In genomic region chr7:155741805-155742204, GRCh38 we compare ENCODE assay signal across 10 cellular contexts.
A peak's percentile ranks its signal among the peaks of the same experiment; 100 is the strongest.
DNase-seq lines count a peak whose midpoint lies in the region; ATAC-seq and TF ChIP-seq lines count a peak whose summit lies in the region.
"Had no signal": no experiment of that assay in that cellular context is flagged by ENCODE, and none has a peak within 500 bp of the region (broad histone marks: within the 10 kb centered on the region; RNA-seq: fewer than 3 reads in every experiment).

No MANE protein-coding gene starts in this region.

- CTCF ChIA-PET in mammary epithelial cell (lab: Charles Lee; ENCODE audit: low non-redundant PET), result no interaction called here

- H3K4me3 Mint-ChIP-seq in activated T-helper 2 cell treated with anti-CD3 and anti-CD28 coated beads, Interferon-gamma antibody, Interleukin-2, Interleukin-4, amounts not matched to agents 10 μg/mL and 5 μg/mL and 100 μg/mL, durations not matched to agents 14 hours and 24 hours and 36 hours (ENCODE audit: low read depth), result no peak overlapping the region
- H3K4me3 Mint-ChIP-seq in stimulated activated naive B cell treated with anti-CD40 and anti-IgM and Interleukin-4, amounts not matched to agents 10 μg/mL and 1 μg/mL and 100 μg/mL, for 72 hours, result no peak overlapping the region

- DNase-seq in Right ventricle myocardium superior (peak; percentile 52), heart right ventricle (no peak), vagina (ENCODE audit: extremely low spot score in 2 of 2) (no peak), mammary epithelial cell (no peak)
- DNase-seq in activated T-helper 2 cell treated with anti-CD3 and anti-CD28 coated beads, Interferon-gamma antibody, Interleukin-2, Interleukin-4, amounts not matched to agents 10 μg/mL and 5 μg/mL and 100 μg/mL, durations not matched to agents 14 hours and 24 hours and 36 hours (ENCODE audit: low spot score), result no peak
- DNase-seq in stimulated activated naive B cell treated with anti-CD40 and anti-IgM and Interleukin-4, amounts not matched to agents 10 μg/mL and 1 μg/mL and 100 μg/mL, for 72 hours, result no peak

- H4K20me1 ChIP-seq in mammary epithelial cell (ENCODE audit: insufficient read depth, low read length), result no peaks in the 10 kb centered on the region

- no peaks in the 10 kb centered on the region for H3K9me3 Mint-ChIP-seq in activated T-helper 2 cell treated with anti-CD3 and anti-CD28 coated beads, Interferon-gamma antibody, Interleukin-2, Interleukin-4, amounts not matched to agents 10 μg/mL and 5 μg/mL and 100 μg/mL, durations not matched to agents 14 hours and 24 hours and 36 hours
- H3K9me3 Mint-ChIP-seq in stimulated activated naive B cell treated with anti-CD40 and anti-IgM and Interleukin-4, amounts not matched to agents 10 μg/mL and 1 μg/mL and 100 μg/mL, for 72 hours, result no peaks in the 10 kb centered on the region

- in situ Hi-C loops in mammary epithelial cell (cut with MboI; ENCODE audit: low sequenced_read_pairs in 2 of 2), result no loop called here

- H3K4me3 ChIP-seq in heart right ventricle (no peak overlapping the region), HUES6 (ENCODE audit: low read depth, low read length) (no peak overlapping the region), vagina (no peak overlapping the region), mammary epithelial cell (replicated peaks in 1 of 3; ENCODE audit: insufficient read depth in 1 of 3, low read depth in 2 of 3, low read length in 3 of 3) (no peak overlapping the region)

- H3K9ac ChIP-seq in HUES6 (ENCODE audit: low read length) (no peak overlapping the region), mammary epithelial cell (ENCODE audit: insufficient read depth, low read length) (no peak overlapping the region)

- WGBS in heart right ventricle, 2 donors, result 84 to 89% methylated on average over 16 of the region's 16 CpGs
- 94% methylated on average over 16 of the region's 16 CpGs for WGBS in mammary epithelial cell (ENCODE audit: low coverage, missing lambda C conversion rate)

- H3K36me3 ChIP-seq in heart right ventricle, result peaks cover 0 to 97% (median 46%) of the 10 kb centered on the region in 9 donors
- H3K36me3 ChIP-seq in HUES6 (ENCODE audit: control insufficient read depth, insufficient read depth, low read length), result peaks cover 89% of the 10 kb centered on the region
- peaks cover 0 to 77% of the 10 kb centered on the region in 2 donors for H3K36me3 ChIP-seq in vagina
- H3K36me3 ChIP-seq in mammary epithelial cell (ENCODE audit: insufficient read depth, low read length), result peaks cover 47% of the 10 kb centered on the region

- H3K4me1 ChIP-seq in heart right ventricle (peaks cover 0 to 10% (median 0%) of the 10 kb centered on the region in 9 donors), HUES6 (ENCODE audit: control insufficient read depth, insufficient read depth, low read length) (peaks cover 9% of the 10 kb centered on the region; the same call in 1 of the 2 replicates), vagina (no peaks in the 10 kb centered on the region), mammary epithelial cell (ENCODE audit: insufficient read depth, low read length) (no peaks in the 10 kb centered on the region)

- no TSS peak for BruUV-seq in mammary epithelial cell (replicated peaks; lab: Mats Ljungman, UMichigan)

- H2AFZ ChIP-seq in mammary epithelial cell (ENCODE audit: low read depth, low read length), result no peak overlapping the region

- no peak overlapping the region for H3K27ac ChIP-seq in heart right ventricle
- 0 out of 2 replicates have a peak overlapping the region, but pooled peaks have one; percentile 9 for H3K27ac ChIP-seq in HUES6 (ENCODE audit: low read depth, low read length)
- no peak overlapping the region for H3K27ac ChIP-seq in vagina
- H3K27ac ChIP-seq in mammary epithelial cell (ENCODE audit: insufficient read depth, low read depth, low read length), result no peak overlapping the region
- H3K27ac ChIP-seq: neutrophil, VCaP had no signal

- ATAC-seq in Right ventricle myocardium superior (ENCODE audit: poor library complexity), result no peak
- ATAC-seq in heart right ventricle, result no peak
- peak in 1 of 2 donors; percentile 63 for ATAC-seq in stimulated activated naive B cell treated with anti-CD40 and anti-IgM and Interleukin-4, amounts not matched to agents 10 μg/mL and 1 μg/mL and 100 μg/mL, for 72 hours (replicated peaks)
- no peak for ATAC-seq in HG02840 (IDR thresholded peaks at IDR 0.05; ENCODE audit: low FRiP score, unreplicated experiment)

- no peak overlapping the region for H3K4me2 ChIP-seq in mammary epithelial cell (ENCODE audit: insufficient read depth, low read depth, low read length)

- no peak for TF ChIP-seq POLR2A in vagina (IDR thresholded peaks at IDR 0.05)

- peaks cover 91% of the 10 kb centered on the region for H3K36me3 Mint-ChIP-seq in activated T-helper 2 cell treated with anti-CD3 and anti-CD28 coated beads, Interferon-gamma antibody, Interleukin-2, Interleukin-4, amounts not matched to agents 10 μg/mL and 5 μg/mL and 100 μg/mL, durations not matched to agents 14 hours and 24 hours and 36 hours (ENCODE audit: low read depth)
- peaks cover 34 to 65% of the 10 kb centered on the region in 2 donors for H3K36me3 Mint-ChIP-seq in stimulated activated naive B cell treated with anti-CD40 and anti-IgM and Interleukin-4, amounts not matched to agents 10 μg/mL and 1 μg/mL and 100 μg/mL, for 72 hours

- no peaks in the 10 kb centered on the region for H3K27me3 ChIP-seq in heart right ventricle
- no peaks in the 10 kb centered on the region for H3K27me3 ChIP-seq in HUES6 (ENCODE audit: control insufficient read depth, insufficient read depth, low read length)
- H3K27me3 ChIP-seq in vagina, result no peaks in the 10 kb centered on the region
- H3K27me3 ChIP-seq in mammary epithelial cell (ENCODE audit: insufficient read depth, low read length), result no peaks in the 10 kb centered on the region
- H3K27me3 ChIP-seq: neutrophil had no signal

- no peak for TF ChIP-seq CTCF in heart right ventricle (IDR thresholded peaks at IDR 0.05)
- no peak for TF ChIP-seq CTCF in vagina (IDR thresholded peaks at IDR 0.05)
- TF ChIP-seq CTCF in mammary epithelial cell (conservative IDR thresholded peaks at IDR 0.05 in 1 of 2, IDR thresholded peaks at IDR 0.05 in 1 of 2; ENCODE audit: extremely low read depth in 1 of 2, insufficient read depth in 1 of 2, low read depth in 1 of 2, low read length in 2 of 2), result no peak

- H3K4me1 Mint-ChIP-seq in activated T-helper 2 cell treated with anti-CD3 and anti-CD28 coated beads, Interferon-gamma antibody, Interleukin-2, Interleukin-4, amounts not matched to agents 10 μg/mL and 5 μg/mL and 100 μg/mL, durations not matched to agents 14 hours and 24 hours and 36 hours (ENCODE audit: low read depth), result peaks cover 75% of the 10 kb centered on the region
- H3K4me1 Mint-ChIP-seq in stimulated activated naive B cell treated with anti-CD40 and anti-IgM and Interleukin-4, amounts not matched to agents 10 μg/mL and 1 μg/mL and 100 μg/mL, for 72 hours, result peaks cover 6 to 15% of the 10 kb centered on the region in 2 donors

- intact Hi-C loops in Right ventricle myocardium superior (cut with DNase I) (no loop called here), heart right ventricle (cut with DNase I) (loop anchor here in 2 of 10 donors (1.0 to 5.0 kb wide), 2 partner anchors 144 to 145 kb away; no protein-coding TSS in a partner anchor), vagina (cut with DNase I) (no loop called here), mammary epithelial cell (cut with micrococcal nuclease) (no loop called here)
- intact Hi-C loops in activated T-helper 2 cell treated with anti-CD3 and anti-CD28 coated beads, Interferon-gamma antibody, Interleukin-2, Interleukin-4, amounts not matched to agents 10 μg/mL and 5 μg/mL and 100 μg/mL, durations not matched to agents 14 hours and 24 hours and 36 hours (cut with micrococcal nuclease), result no loop called here

- H3K9me3 ChIP-seq in heart right ventricle, result no peaks in the 10 kb centered on the region
- H3K9me3 ChIP-seq in HUES6 (ENCODE audit: control insufficient read depth, insufficient read depth, low read depth, low read length), result no peaks in the 10 kb centered on the region
- H3K9me3 ChIP-seq in vagina, result no peaks in the 10 kb centered on the region
- H3K9me3 ChIP-seq in mammary epithelial cell (replicated peaks; ENCODE audit: insufficient read depth, low read length), result no peaks in the 10 kb centered on the region
- H3K9me3 ChIP-seq: neutrophil had no signal

- dilution Hi-C loops in mammary epithelial cell (cut with HindIII; ENCODE audit: low sequenced_read_pairs), result no loop called here

- H3K27ac Mint-ChIP-seq in activated T-helper 2 cell treated with anti-CD3 and anti-CD28 coated beads, Interferon-gamma antibody, Interleukin-2, Interleukin-4, amounts not matched to agents 10 μg/mL and 5 μg/mL and 100 μg/mL, durations not matched to agents 14 hours and 24 hours and 36 hours, result peak overlapping the region; percentile 76
- peak overlapping the region; percentile 56 for H3K27ac Mint-ChIP-seq in stimulated activated naive B cell treated with anti-CD40 and anti-IgM and Interleukin-4, amounts not matched to agents 10 μg/mL and 1 μg/mL and 100 μg/mL, for 72 hours

- H3K27me3 Mint-ChIP-seq in activated T-helper 2 cell treated with anti-CD3 and anti-CD28 coated beads, Interferon-gamma antibody, Interleukin-2, Interleukin-4, amounts not matched to agents 10 μg/mL and 5 μg/mL and 100 μg/mL, durations not matched to agents 14 hours and 24 hours and 36 hours (ENCODE audit: low read depth), result no peaks in the 10 kb centered on the region
- no peaks in the 10 kb centered on the region for H3K27me3 Mint-ChIP-seq in stimulated activated naive B cell treated with anti-CD40 and anti-IgM and Interleukin-4, amounts not matched to agents 10 μg/mL and 1 μg/mL and 100 μg/mL, for 72 hours

- peaks cover 19% of the 10 kb centered on the region for H3K79me2 ChIP-seq in mammary epithelial cell (ENCODE audit: insufficient read depth, low read length)
